ENCODE assay signal across 21 cellular contexts in genomic region chr6:23642849-23643248, GRCh38.
"Had no signal": no experiment of that assay in that cellular context is flagged by ENCODE, and none has a peak within 500 bp of the region (broad histone marks: within the 10 kb centered on the region; RNA-seq: fewer than 3 reads in every experiment).

No MANE protein-coding gene starts in this region.

- H3K9me3 ChIP-seq: esophagus squamous epithelium, gastroesophageal sphincter, left ventricle myocardium inferior, lower lobe of right lung, ovary, stomach had no signal

- H3K4me1 ChIP-seq: esophagus squamous epithelium, left ventricle myocardium inferior, lower lobe of right lung, stomach had no signal

- H3K27ac Mint-ChIP-seq: dendritic cell treated with granulocyte-macrophage colony-stimulating factor and Interleukin-4, amounts not matched to agents 40 ng/mL and 50 ng/mL, for 4 days; effector memory CD8-positive, alpha-beta T cell; immature natural killer cell; memory B cell; naive thymus-derived CD4-positive, alpha-beta T cell; progenitor cell of endocrine pancreas had no signal

- H3K9me3 Mint-ChIP-seq: dendritic cell treated with granulocyte-macrophage colony-stimulating factor and Interleukin-4, amounts not matched to agents 40 ng/mL and 50 ng/mL, for 4 days had no signal

- H3K4me3 Mint-ChIP-seq: dendritic cell treated with granulocyte-macrophage colony-stimulating factor and Interleukin-4, amounts not matched to agents 40 ng/mL and 50 ng/mL, for 4 days; effector memory CD8-positive, alpha-beta T cell; immature natural killer cell; memory B cell; naive thymus-derived CD4-positive, alpha-beta T cell; neural crest cell had no signal

- H3K27me3 ChIP-seq: esophagus squamous epithelium, gastroesophageal sphincter, ovary, stomach had no signal

- H3K27me3 Mint-ChIP-seq: dendritic cell treated with granulocyte-macrophage colony-stimulating factor and Interleukin-4, amounts not matched to agents 40 ng/mL and 50 ng/mL, for 4 days; effector memory CD8-positive, alpha-beta T cell; memory B cell; naive thymus-derived CD4-positive, alpha-beta T cell had no signal

- H3K4me3 ChIP-seq: esophagus squamous epithelium, gastroesophageal sphincter, left ventricle myocardium inferior, lower lobe of right lung, ovary, stomach had no signal

- H3K36me3 Mint-ChIP-seq: immature natural killer cell; memory B cell; naive thymus-derived CD4-positive, alpha-beta T cell had no signal

- DNase-seq: effector memory CD8-positive, alpha-beta T cell; esophagus squamous epithelium; foreskin fibroblast; immature natural killer cell; left ventricle myocardium inferior; lower lobe of right lung; naive thymus-derived CD4-positive, alpha-beta T cell; ovary; right cardiac atrium; small intestine; stimulated activated CD4-positive, alpha-beta T cell treated with anti-CD3 and anti-CD28 coated beads, Interleukin-12 subunit alpha, Interleukin-12 subunit beta, amount 100 ng/mL, for 4 hours; stimulated activated naive CD4-positive, alpha-beta T cell; stomach; substantia nigra; trophoblast cell had no signal

- H3K36me3 ChIP-seq: esophagus squamous epithelium, gastroesophageal sphincter, left ventricle myocardium inferior, lower lobe of right lung, ovary, stomach had no signal

- H3K4me1 Mint-ChIP-seq: immature natural killer cell; memory B cell; naive thymus-derived CD4-positive, alpha-beta T cell had no signal

- ATAC-seq: effector memory CD8-positive, alpha-beta T cell; gastroesophageal sphincter; lower lobe of right lung; naive thymus-derived CD4-positive, alpha-beta T cell; right cardiac atrium had no signal

- H3K27ac ChIP-seq: epithelial cell of prostate, esophagus squamous epithelium, gastroesophageal sphincter, left ventricle myocardium inferior, lower lobe of right lung, ovary, stomach had no signal
